In the genomic region with DNA sequence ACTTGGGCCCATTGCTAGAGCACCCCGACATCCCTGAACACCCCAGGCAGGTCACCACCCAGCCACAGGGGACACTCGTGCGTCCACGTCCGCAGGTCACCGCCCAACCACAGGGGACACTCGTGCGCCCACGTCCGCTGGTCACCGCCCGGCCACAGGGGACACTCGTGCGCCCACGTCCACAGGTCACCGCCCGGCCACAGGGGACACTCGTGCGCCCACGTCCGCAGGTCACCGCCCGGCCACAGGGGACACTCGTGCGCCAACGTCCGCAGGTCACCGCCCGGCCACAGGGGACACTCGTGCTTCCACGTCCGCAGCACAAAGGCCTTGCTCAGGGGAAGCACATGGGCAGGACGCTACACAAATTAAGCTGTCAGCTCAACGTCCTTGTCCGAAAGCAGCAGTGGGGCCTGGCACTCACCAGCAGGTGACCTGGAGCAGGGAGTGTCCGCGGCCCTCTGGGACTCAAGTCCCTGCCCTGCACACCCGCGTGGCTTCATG, we compare ENCODE assay signal across 1 cellular context.
A peak's percentile ranks its signal among the peaks of the same experiment; 100 is the strongest.
TF ChIP-seq lines count a peak whose summit lies in the region.

No MANE protein-coding gene starts in this region.

TF ChIP-seq in HepG2, 621 proteins besides CTCF, POLR2A, EP300 and RAD21 (continued from another document and continues in another):
- TF ChIP-seq NCOR1 (IDR thresholded peaks at IDR 0.05; ENCODE audit: borderline replicate concordance, low read length): no peak
- no peak for TF ChIP-seq SATB2 (CRISPR knock-in tag; IDR thresholded peaks at IDR 0.05)
- TF ChIP-seq SALL2 (CRISPR knock-in tag; IDR thresholded peaks at IDR 0.05): no peak
- TF ChIP-seq ZNF10 (CRISPR knock-in tag; IDR thresholded peaks at IDR 0.05; ENCODE audit: borderline replicate concordance, low read depth): no peak
- no peak for TF ChIP-seq ZNF17 (CRISPR knock-in tag; IDR thresholded peaks at IDR 0.05)
- TF ChIP-seq PAF1 (CRISPR knock-in tag; IDR thresholded peaks at IDR 0.05): no peak
- TF ChIP-seq EHMT2 (IDR thresholded peaks at IDR 0.05; ENCODE audit: borderline replicate concordance, low read depth, low read length): peak; percentile 37; the same call in 1 of the 2 replicates
- TF ChIP-seq EEA1 (CRISPR knock-in tag; IDR thresholded peaks at IDR 0.05; ENCODE audit: borderline replicate concordance): no peak
- TF ChIP-seq JUNB (CRISPR knock-in tag; IDR thresholded peaks at IDR 0.05; ENCODE audit: borderline replicate concordance): no peak
- TF ChIP-seq ZNF75D (CRISPR knock-in tag; IDR thresholded peaks at IDR 0.05; ENCODE audit: borderline replicate concordance): no peak
- no peak for TF ChIP-seq MXI1 (IDR thresholded peaks at IDR 0.05; ENCODE audit: borderline replicate concordance, low read depth, low read length)
- no peak for TF ChIP-seq SRSF4 (IDR thresholded peaks at IDR 0.05; ENCODE audit: low read depth, low read length, poor library complexity, severe bottlenecking)
- no peak for TF ChIP-seq MAFK (conservative IDR thresholded peaks at IDR 0.05 in 1 of 2, IDR thresholded peaks at IDR 0.05 in 1 of 2; ENCODE audit: low read length in 2 of 2)
- TF ChIP-seq MAFF (IDR thresholded peaks at IDR 0.05; ENCODE audit: low read depth, low read length): no peak
- TF ChIP-seq, protein P1, sequence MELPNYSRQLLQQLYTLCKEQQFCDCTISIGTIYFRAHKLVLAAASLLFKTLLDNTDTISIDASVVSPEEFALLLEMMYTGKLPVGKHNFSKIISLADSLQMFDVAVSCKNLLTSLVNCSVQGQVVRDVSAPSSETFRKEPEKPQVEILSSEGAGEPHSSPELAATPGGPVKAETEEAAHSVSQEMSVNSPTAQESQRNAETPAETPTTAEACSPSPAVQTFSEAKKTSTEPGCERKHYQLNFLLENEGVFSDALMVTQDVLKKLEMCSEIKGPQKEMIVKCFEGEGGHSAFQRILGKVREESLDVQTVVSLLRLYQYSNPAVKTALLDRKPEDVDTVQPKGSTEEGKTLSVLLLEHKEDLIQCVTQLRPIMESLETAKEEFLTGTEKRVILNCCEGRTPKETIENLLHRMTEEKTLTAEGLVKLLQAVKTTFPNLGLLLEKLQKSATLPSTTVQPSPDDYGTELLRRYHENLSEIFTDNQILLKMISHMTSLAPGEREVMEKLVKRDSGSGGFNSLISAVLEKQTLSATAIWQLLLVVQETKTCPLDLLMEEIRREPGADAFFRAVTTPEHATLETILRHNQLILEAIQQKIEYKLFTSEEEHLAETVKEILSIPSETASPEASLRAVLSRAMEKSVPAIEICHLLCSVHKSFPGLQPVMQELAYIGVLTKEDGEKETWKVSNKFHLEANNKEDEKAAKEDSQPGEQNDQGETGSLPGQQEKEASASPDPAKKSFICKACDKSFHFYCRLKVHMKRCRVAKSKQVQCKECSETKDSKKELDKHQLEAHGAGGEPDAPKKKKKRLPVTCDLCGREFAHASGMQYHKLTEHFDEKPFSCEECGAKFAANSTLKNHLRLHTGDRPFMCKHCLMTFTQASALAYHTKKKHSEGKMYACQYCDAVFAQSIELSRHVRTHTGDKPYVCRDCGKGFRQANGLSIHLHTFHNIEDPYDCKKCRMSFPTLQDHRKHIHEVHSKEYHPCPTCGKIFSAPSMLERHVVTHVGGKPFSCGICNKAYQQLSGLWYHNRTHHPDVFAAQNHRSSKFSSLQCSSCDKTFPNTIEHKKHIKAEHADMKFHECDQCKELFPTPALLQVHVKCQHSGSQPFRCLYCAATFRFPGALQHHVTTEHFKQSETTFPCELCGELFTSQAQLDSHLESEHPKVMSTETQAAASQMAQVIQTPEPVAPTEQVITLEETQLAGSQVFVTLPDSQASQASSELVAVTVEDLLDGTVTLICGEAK (IDR thresholded peaks at IDR 0.05): no peak
- TF ChIP-seq, protein P1 (CRISPR knock-in tag; IDR thresholded peaks at IDR 0.05): no peak
- TF ChIP-seq, protein P2, sequence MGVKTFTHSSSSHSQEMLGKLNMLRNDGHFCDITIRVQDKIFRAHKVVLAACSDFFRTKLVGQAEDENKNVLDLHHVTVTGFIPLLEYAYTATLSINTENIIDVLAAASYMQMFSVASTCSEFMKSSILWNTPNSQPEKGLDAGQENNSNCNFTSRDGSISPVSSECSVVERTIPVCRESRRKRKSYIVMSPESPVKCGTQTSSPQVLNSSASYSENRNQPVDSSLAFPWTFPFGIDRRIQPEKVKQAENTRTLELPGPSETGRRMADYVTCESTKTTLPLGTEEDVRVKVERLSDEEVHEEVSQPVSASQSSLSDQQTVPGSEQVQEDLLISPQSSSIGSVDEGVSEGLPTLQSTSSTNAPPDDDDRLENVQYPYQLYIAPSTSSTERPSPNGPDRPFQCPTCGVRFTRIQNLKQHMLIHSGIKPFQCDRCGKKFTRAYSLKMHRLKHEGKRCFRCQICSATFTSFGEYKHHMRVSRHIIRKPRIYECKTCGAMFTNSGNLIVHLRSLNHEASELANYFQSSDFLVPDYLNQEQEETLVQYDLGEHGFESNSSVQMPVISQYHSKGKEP (CRISPR knock-in tag; IDR thresholded peaks at IDR 0.05): no peak
- no peak for TF ChIP-seq MEIS2 (CRISPR knock-in tag; IDR thresholded peaks at IDR 0.05)
- TF ChIP-seq, protein P3, sequence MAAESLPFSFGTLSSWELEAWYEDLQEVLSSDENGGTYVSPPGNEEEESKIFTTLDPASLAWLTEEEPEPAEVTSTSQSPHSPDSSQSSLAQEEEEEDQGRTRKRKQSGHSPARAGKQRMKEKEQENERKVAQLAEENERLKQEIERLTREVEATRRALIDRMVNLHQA (CRISPR knock-in tag; IDR thresholded peaks at IDR 0.05): no peak
- TF ChIP-seq TMF1 (CRISPR knock-in tag; IDR thresholded peaks at IDR 0.05; ENCODE audit: low read depth): no peak
- TF ChIP-seq FOXP4 (CRISPR knock-in tag; IDR thresholded peaks at IDR 0.05): no peak
- 0 out of 2 replicates have a peak, but pooled peaks have one; percentile 50 for TF ChIP-seq KDM3A (CRISPR knock-in tag; IDR thresholded peaks at IDR 0.05; ENCODE audit: low read depth)
- no peak for TF ChIP-seq ZNF121 (CRISPR knock-in tag; IDR thresholded peaks at IDR 0.05)
- no peak for TF ChIP-seq ZNF136 (CRISPR knock-in tag; IDR thresholded peaks at IDR 0.05; ENCODE audit: low read depth)
- no peak for TF ChIP-seq MYNN (CRISPR knock-in tag; IDR thresholded peaks at IDR 0.05; ENCODE audit: low read depth)
- TF ChIP-seq FIP1L1 (IDR thresholded peaks at IDR 0.05; ENCODE audit: borderline replicate concordance, insufficient read depth, low read depth, low read length): no peak
- TF ChIP-seq, protein P4, sequence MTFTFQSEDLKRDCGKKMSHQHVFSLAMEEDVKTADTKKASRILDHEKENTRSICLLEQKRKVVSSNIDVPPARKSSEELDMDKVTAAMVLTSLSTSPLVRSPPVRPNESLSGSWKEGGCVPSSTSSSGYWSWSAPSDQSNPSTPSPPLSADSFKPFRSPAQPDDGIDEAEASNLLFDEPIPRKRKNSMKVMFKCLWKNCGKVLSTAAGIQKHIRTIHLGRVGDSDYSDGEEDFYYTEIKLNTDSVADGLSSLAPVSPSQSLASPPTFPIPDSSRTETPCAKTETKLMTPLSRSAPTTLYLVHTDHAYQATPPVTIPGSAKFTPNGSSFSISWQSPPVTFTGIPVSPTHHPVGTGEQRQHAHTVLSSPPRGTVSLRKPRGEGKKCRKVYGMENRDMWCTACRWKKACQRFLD (CRISPR knock-in tag; IDR thresholded peaks at IDR 0.05; ENCODE audit: borderline replicate concordance): no peak
- TF ChIP-seq NFKBIZ (CRISPR knock-in tag; IDR thresholded peaks at IDR 0.05): no peak
- no peak; the same call in 1 of the 2 replicates for TF ChIP-seq THRA (CRISPR knock-in tag; IDR thresholded peaks at IDR 0.05; ENCODE audit: borderline replicate concordance)
- TF ChIP-seq ZNF432 (CRISPR knock-in tag; IDR thresholded peaks at IDR 0.05; ENCODE audit: borderline replicate concordance): no peak
- TF ChIP-seq, protein P5, sequence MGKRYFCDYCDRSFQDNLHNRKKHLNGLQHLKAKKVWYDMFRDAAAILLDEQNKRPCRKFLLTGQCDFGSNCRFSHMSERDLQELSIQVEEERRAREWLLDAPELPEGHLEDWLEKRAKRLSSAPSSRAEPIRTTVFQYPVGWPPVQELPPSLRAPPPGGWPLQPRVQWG (CRISPR knock-in tag; IDR thresholded peaks at IDR 0.05; ENCODE audit: borderline replicate concordance, low read depth): no peak
- TF ChIP-seq SKI (IDR thresholded peaks at IDR 0.05; ENCODE audit: partially characterized antibody): no peak
- TF ChIP-seq PHF8 (CRISPR knock-in tag; IDR thresholded peaks at IDR 0.05): peak; percentile 45; the same call in 1 of the 2 replicates
- no peak for TF ChIP-seq PRMT3 (CRISPR knock-in tag; IDR thresholded peaks at IDR 0.05; ENCODE audit: borderline replicate concordance, low read depth)
- TF ChIP-seq NFIC (IDR thresholded peaks at IDR 0.05; ENCODE audit: low read length): no peak
- TF ChIP-seq SIN3B (IDR thresholded peaks at IDR 0.05; ENCODE audit: low read length): no peak
- no peak; the same call in 1 of the 2 replicates for TF ChIP-seq NR0B2 (CRISPR knock-in tag; IDR thresholded peaks at IDR 0.05)
- no peak for TF ChIP-seq FOXO4 (CRISPR knock-in tag; conservative IDR thresholded peaks at IDR 0.05)
- TF ChIP-seq ARNT2 (CRISPR knock-in tag; IDR thresholded peaks at IDR 0.05; ENCODE audit: low read depth): no peak
- no peak for TF ChIP-seq TP53 (CRISPR knock-in tag; conservative IDR thresholded peaks at IDR 0.05)
- TF ChIP-seq, protein P6, sequence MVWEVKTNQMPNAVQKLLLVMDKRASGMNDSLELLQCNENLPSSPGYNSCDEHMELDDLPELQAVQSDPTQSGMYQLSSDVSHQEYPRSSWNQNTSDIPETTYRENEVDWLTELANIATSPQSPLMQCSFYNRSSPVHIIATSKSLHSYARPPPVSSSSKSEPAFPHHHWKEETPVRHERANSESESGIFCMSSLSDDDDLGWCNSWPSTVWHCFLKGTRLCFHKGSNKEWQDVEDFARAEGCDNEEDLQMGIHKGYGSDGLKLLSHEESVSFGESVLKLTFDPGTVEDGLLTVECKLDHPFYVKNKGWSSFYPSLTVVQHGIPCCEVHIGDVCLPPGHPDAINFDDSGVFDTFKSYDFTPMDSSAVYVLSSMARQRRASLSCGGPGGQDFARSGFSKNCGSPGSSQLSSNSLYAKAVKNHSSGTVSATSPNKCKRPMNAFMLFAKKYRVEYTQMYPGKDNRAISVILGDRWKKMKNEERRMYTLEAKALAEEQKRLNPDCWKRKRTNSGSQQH (CRISPR knock-in tag; IDR thresholded peaks at IDR 0.05; ENCODE audit: low read depth): no peak
- TF ChIP-seq POLR2AphosphoS2 (IDR thresholded peaks at IDR 0.05; ENCODE audit: low read depth, low read length): no peak
